In the genomic region with DNA sequence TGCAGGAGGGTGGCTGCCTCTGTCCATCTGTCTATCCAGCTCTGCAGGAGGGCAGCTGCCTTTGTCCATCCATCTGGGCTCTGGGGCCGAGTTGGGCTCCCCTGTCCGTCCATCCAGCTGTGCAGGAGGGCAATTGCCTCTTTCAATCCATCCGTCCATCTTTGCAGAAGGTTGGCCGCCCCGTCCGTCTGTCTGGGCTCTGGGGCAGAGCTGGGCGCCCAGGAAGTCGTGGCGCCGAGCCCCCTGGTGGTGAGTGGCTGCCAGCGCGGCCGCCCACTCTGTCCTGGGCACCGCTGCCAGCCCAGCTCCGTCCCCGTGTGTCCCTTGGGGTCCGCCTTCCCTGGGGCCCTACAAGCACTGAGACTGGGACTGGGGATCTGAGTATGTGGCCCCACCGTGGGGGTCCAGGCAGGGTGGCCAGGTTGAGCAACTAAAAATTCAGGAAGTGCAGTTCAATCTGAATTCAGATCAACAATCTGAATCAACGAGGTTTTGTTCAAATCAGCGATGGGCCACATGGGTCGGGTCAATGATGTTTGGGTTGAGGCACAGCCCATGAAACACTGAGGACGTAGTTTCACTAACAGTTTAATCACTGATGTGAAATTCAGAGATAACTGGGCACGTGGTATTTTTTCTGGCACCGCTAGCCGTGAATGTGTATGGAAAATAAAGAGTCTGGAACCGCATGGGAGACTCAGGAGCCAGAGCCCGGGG, we compare ENCODE assay signal across 1 cellular context.
TF ChIP-seq lines count a peak whose summit lies in the region.

No MANE protein-coding gene starts in this region.

TF ChIP-seq in GM12878, 131 proteins besides CTCF, POLR2A, EP300 and RAD21 (continued from another document):
- TF ChIP-seq, protein P1, sequence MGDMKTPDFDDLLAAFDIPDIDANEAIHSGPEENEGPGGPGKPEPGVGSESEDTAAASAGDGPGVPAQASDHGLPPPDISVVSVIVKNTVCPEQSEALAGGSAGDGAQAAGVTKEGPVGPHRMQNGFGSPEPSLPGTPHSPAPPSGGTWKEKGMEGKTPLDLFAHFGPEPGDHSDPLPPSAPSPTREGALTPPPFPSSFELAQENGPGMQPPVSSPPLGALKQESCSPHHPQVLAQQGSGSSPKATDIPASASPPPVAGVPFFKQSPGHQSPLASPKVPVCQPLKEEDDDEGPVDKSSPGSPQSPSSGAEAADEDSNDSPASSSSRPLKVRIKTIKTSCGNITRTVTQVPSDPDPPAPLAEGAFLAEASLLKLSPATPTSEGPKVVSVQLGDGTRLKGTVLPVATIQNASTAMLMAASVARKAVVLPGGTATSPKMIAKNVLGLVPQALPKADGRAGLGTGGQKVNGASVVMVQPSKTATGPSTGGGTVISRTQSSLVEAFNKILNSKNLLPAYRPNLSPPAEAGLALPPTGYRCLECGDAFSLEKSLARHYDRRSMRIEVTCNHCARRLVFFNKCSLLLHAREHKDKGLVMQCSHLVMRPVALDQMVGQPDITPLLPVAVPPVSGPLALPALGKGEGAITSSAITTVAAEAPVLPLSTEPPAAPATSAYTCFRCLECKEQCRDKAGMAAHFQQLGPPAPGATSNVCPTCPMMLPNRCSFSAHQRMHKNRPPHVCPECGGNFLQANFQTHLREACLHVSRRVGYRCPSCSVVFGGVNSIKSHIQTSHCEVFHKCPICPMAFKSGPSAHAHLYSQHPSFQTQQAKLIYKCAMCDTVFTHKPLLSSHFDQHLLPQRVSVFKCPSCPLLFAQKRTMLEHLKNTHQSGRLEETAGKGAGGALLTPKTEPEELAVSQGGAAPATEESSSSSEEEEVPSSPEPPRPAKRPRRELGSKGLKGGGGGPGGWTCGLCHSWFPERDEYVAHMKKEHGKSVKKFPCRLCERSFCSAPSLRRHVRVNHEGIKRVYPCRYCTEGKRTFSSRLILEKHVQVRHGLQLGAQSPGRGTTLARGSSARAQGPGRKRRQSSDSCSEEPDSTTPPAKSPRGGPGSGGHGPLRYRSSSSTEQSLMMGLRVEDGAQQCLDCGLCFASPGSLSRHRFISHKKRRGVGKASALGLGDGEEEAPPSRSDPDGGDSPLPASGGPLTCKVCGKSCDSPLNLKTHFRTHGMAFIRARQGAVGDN (IDR thresholded peaks at IDR 0.05) = no peak
- TF ChIP-seq, protein P2, sequence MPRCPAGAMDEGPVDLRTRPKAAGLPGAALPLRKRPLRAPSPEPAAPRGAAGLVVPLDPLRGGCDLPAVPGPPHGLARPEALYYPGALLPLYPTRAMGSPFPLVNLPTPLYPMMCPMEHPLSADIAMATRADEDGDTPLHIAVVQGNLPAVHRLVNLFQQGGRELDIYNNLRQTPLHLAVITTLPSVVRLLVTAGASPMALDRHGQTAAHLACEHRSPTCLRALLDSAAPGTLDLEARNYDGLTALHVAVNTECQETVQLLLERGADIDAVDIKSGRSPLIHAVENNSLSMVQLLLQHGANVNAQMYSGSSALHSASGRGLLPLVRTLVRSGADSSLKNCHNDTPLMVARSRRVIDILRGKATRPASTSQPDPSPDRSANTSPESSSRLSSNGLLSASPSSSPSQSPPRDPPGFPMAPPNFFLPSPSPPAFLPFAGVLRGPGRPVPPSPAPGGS (IDR thresholded peaks at IDR 0.05; ENCODE audit: borderline replicate concordance, insufficient read depth, low read depth, low read length, poor library complexity, severe bottlenecking) = no peak
